23 cellular contexts compared by ENCODE assay signal in genomic region chr12:107525719-107526554, GRCh38.
DNase-seq lines count a peak whose midpoint lies in the region; ATAC-seq, FAIRE-seq and TF ChIP-seq lines count a peak whose summit lies in the region.
"Had no signal": no experiment of that assay in that cellular context is flagged by ENCODE, and none has a peak within 500 bp of the region (broad histone marks: within the 10 kb centered on the region; RNA-seq: fewer than 3 reads in every experiment).

No MANE protein-coding gene starts in this region.

- H3K4me1 ChIP-seq in K562 (replicated peaks in 1 of 2; ENCODE audit: control insufficient read depth in 2 of 2, insufficient read depth in 2 of 2, low read length in 2 of 2) (no peaks in the 10 kb centered on the region), HepG2 (ENCODE audit: insufficient read depth, low read length) (peaks cover 39% of the 10 kb centered on the region), gastrocnemius medialis (no peaks in the 10 kb centered on the region)

- peaks cover 21% of the 10 kb centered on the region for H3K4me1 Mint-ChIP-seq in activated CD8-positive, alpha-beta T cell treated with anti-CD3 and anti-CD28 coated beads for 36 hours (ENCODE audit: low read depth)
- H3K4me1 Mint-ChIP-seq in activated CD8-positive, alpha-beta T cell treated with anti-CD3 and anti-CD28 coated beads, Interleukin-2, amount 10 ng/mL, durations not matched to agents 7 days and 5 days (ENCODE audit: low read depth), result no peaks in the 10 kb centered on the region

- in situ Hi-C loops in K562 (cut with MboI), result no loop called here
- in situ Hi-C loops in HepG2 (cut with HindIII; ENCODE audit: extremely low pct_ligation_motif_present, low pct_unique_long_range_greater_than_20kb), result no loop called here
- in situ Hi-C loops in gastrocnemius medialis (cut with MboI; ENCODE audit: low sequenced_read_pairs in 4 of 4), result no loop called here

- no peak overlapping the region for H3K27ac Mint-ChIP-seq in activated CD8-positive, alpha-beta T cell treated with anti-CD3 and anti-CD28 coated beads for 36 hours
- H3K27ac Mint-ChIP-seq in activated CD8-positive, alpha-beta T cell treated with anti-CD3 and anti-CD28 coated beads, Interleukin-2, amount 10 ng/mL, durations not matched to agents 7 days and 5 days, result no peak overlapping the region

- peaks cover 14% of the 10 kb centered on the region for H3K36me3 Mint-ChIP-seq in activated CD8-positive, alpha-beta T cell treated with anti-CD3 and anti-CD28 coated beads for 36 hours (ENCODE audit: low read depth)
- H3K36me3 Mint-ChIP-seq in activated CD8-positive, alpha-beta T cell treated with anti-CD3 and anti-CD28 coated beads, Interleukin-2, amount 10 ng/mL, durations not matched to agents 7 days and 5 days (ENCODE audit: low read depth), result peaks cover 9% of the 10 kb centered on the region

- no TSS peak for BruUV-seq in K562 (replicated peaks; lab: Mats Ljungman, UMichigan)
- no TSS peak for BruUV-seq in HepG2 (replicated peaks; lab: Mats Ljungman, UMichigan)

- TF ChIP-seq RAD21 in K562 (CRISPR knock-in tag; conservative IDR thresholded peaks at IDR 0.05 in 1 of 2, IDR thresholded peaks at IDR 0.05 in 1 of 2), result no peak
- TF ChIP-seq RAD21 in HepG2 (CRISPR knock-in tag; IDR thresholded peaks at IDR 0.05), result no peak

- no peak for TF ChIP-seq CTCF in activated CD8-positive, alpha-beta T cell treated with anti-CD3 and anti-CD28 coated beads for 36 hours (IDR thresholded peaks at IDR 0.05)
- no peak for TF ChIP-seq CTCF in K562 (IDR thresholded peaks at IDR 0.05 in 2 of 3, conservative IDR thresholded peaks at IDR 0.05 in 1 of 3; ENCODE audit: insufficient read depth in 2 of 3, low read depth in 1 of 3, low read length in 3 of 3)
- no peak for TF ChIP-seq CTCF in HepG2 (CRISPR knock-in tag; IDR thresholded peaks at IDR 0.05)
- no peak for TF ChIP-seq CTCF in gastrocnemius medialis (IDR thresholded peaks at IDR 0.05 in 4 of 5, conservative IDR thresholded peaks at IDR 0.05 in 1 of 5)

- H3K9me1 ChIP-seq in K562 (ENCODE audit: control insufficient read depth, insufficient read depth, low read length), result no peaks in the 10 kb centered on the region

- H3K9me3 ChIP-seq in K562 (replicated peaks; ENCODE audit: control insufficient read depth, insufficient read depth, low read depth, low read length) (no peaks in the 10 kb centered on the region), HepG2 (ENCODE audit: low read length) (no peaks in the 10 kb centered on the region), gastrocnemius medialis (no peaks in the 10 kb centered on the region)

- WGBS in K562 (ENCODE audit: insufficient coverage, low coverage, missing lambda C conversion rate), result 10% methylated on average over 8 of the region's 8 CpGs
- 54% methylated on average over 8 of the region's 8 CpGs for WGBS in HepG2 (ENCODE audit: low lambda C conversion rate)

- POLR2A ChIA-PET in activated CD8-positive, alpha-beta T cell treated with anti-CD3 and anti-CD28 coated beads for 36 hours (lab: Charles Lee), result interaction anchor here (0.5 kb wide), 1 partner anchor 64 kb away, joined by 3 read pairs; no protein-coding TSS in a partner anchor
- POLR2A ChIA-PET in activated CD8-positive, alpha-beta T cell treated with anti-CD3 and anti-CD28 coated beads, Interleukin-2, amount 10 ng/mL, durations not matched to agents 7 days and 5 days (lab: Charles Lee), result no interaction called here
- POLR2A ChIA-PET in K562 (lab: Yijun Ruan, JAX), result no interaction called here
- POLR2A ChIA-PET in HepG2 (lab: Yijun Ruan, JAX), result no interaction called here

- TF ChIP-seq POLR2A in K562 (conservative IDR thresholded peaks at IDR 0.05), result no peak
- no peak for TF ChIP-seq POLR2A in HepG2 (IDR thresholded peaks at IDR 0.05; ENCODE audit: insufficient read depth in 1 of 2, low read depth in 2 of 2, low read length in 2 of 2)
- TF ChIP-seq POLR2A in gastrocnemius medialis (IDR thresholded peaks at IDR 0.05), result no peak

- no peaks in the 10 kb centered on the region for H3K27me3 Mint-ChIP-seq in activated CD8-positive, alpha-beta T cell treated with anti-CD3 and anti-CD28 coated beads for 36 hours
- no peaks in the 10 kb centered on the region for H3K27me3 Mint-ChIP-seq in activated CD8-positive, alpha-beta T cell treated with anti-CD3 and anti-CD28 coated beads, Interleukin-2, amount 10 ng/mL, durations not matched to agents 7 days and 5 days (ENCODE audit: low read depth)

- TF ChIP-seq EP300 in K562 (IDR thresholded peaks at IDR 0.05; ENCODE audit: low read length) (no peak), HepG2 (IDR thresholded peaks at IDR 0.05; ENCODE audit: low read depth in 2 of 2, low read length in 2 of 2) (no peak), HepG2 (CRISPR knock-in tag; IDR thresholded peaks at IDR 0.05; ENCODE audit: borderline replicate concordance) (no peak)

- no peak overlapping the region for H3K4me2 ChIP-seq in K562 (ENCODE audit: insufficient read depth, low read length)
- no peak overlapping the region for H3K4me2 ChIP-seq in HepG2 (ENCODE audit: low read depth, low read length)

- no peaks in the 10 kb centered on the region for H4K20me1 ChIP-seq in K562 (replicated peaks; ENCODE audit: control insufficient read depth, insufficient read depth, low read length)
- H4K20me1 ChIP-seq in HepG2 (ENCODE audit: insufficient read depth, low read length), result no peaks in the 10 kb centered on the region

- FAIRE-seq in K562 (lab: Jason Lieb, UNC) (no peak), HepG2 (lab: Jason Lieb, UNC) (no peak)
- FAIRE-seq: H1 had no signal

- H3K4me3 ChIP-seq in K562 (no peak overlapping the region), HepG2 (replicated peaks in 1 of 3; ENCODE audit: insufficient read depth in 1 of 3, low read depth in 2 of 3, low read length in 3 of 3) (no peak overlapping the region), gastrocnemius medialis (no peak overlapping the region)

- H3K4me3 Mint-ChIP-seq in activated CD8-positive, alpha-beta T cell treated with anti-CD3 and anti-CD28 coated beads for 36 hours, result no peak overlapping the region
- H3K4me3 Mint-ChIP-seq in activated CD8-positive, alpha-beta T cell treated with anti-CD3 and anti-CD28 coated beads, Interleukin-2, amount 10 ng/mL, durations not matched to agents 7 days and 5 days, result no peak overlapping the region

- CTCF ChIA-PET in activated CD8-positive, alpha-beta T cell treated with anti-CD3 and anti-CD28 coated beads for 36 hours (lab: Charles Lee), result interaction anchor here (1.1 kb wide), 1 partner anchor 12 kb away, joined by 3 read pairs; no protein-coding TSS in a partner anchor
- CTCF ChIA-PET in activated CD8-positive, alpha-beta T cell treated with anti-CD3 and anti-CD28 coated beads, Interleukin-2, amount 10 ng/mL, durations not matched to agents 7 days and 5 days (lab: Charles Lee), result no interaction called here
- CTCF ChIA-PET in K562 (lab: Yijun Ruan, JAX; ENCODE audit: low intra/inter-chr PET ratio) (no interaction called here), HepG2 (lab: Yijun Ruan, JAX; ENCODE audit: low intra/inter-chr PET ratio, low total read pairs) (no interaction called here)

- peaks cover 5% of the 10 kb centered on the region for H3K9me3 Mint-ChIP-seq in activated CD8-positive, alpha-beta T cell treated with anti-CD3 and anti-CD28 coated beads for 36 hours
- no peaks in the 10 kb centered on the region for H3K9me3 Mint-ChIP-seq in activated CD8-positive, alpha-beta T cell treated with anti-CD3 and anti-CD28 coated beads, Interleukin-2, amount 10 ng/mL, durations not matched to agents 7 days and 5 days (ENCODE audit: insufficient read depth)

- peak; percentile 77 for ATAC-seq in activated CD8-positive, alpha-beta T cell treated with anti-CD3 and anti-CD28 coated beads for 36 hours
- no peak for ATAC-seq in activated CD8-positive, alpha-beta T cell treated with anti-CD3 and anti-CD28 coated beads, Interleukin-2, amount 10 ng/mL, durations not matched to agents 7 days and 5 days
- ATAC-seq in K562 (no peak), HepG2 (no peak), gastrocnemius medialis (peak in 1 of 2 donors; percentile 42)
- ATAC-seq: HCT116, Panc1 had no signal

- no peaks in the 10 kb centered on the region for H3K36me3 ChIP-seq in K562 (ENCODE audit: control insufficient read depth, insufficient read depth, low read length)
- no peaks in the 10 kb centered on the region for H3K36me3 ChIP-seq in HepG2 (replicated peaks in 1 of 2; ENCODE audit: control insufficient read depth in 1 of 2, insufficient read depth in 2 of 2, low read length in 2 of 2)
- no peaks in the 10 kb centered on the region for H3K36me3 ChIP-seq in gastrocnemius medialis

- H3K27ac ChIP-seq in K562 (ENCODE audit: extremely low read depth, low read depth, low read length) (no peak overlapping the region), HepG2 (ENCODE audit: extremely low read length, insufficient read depth, low read length) (no peak overlapping the region), gastrocnemius medialis (peak overlapping the region in 3 of 4 donors; percentile 15 to 52 (median 46))
- H3K27ac ChIP-seq: C4-2B, HL-60 had no signal

- no peak for DNase-seq in activated CD8-positive, alpha-beta T cell treated with anti-CD3 and anti-CD28 coated beads for 36 hours
- no peak for DNase-seq in activated CD8-positive, alpha-beta T cell treated with anti-CD3 and anti-CD28 coated beads, Interleukin-2, amount 10 ng/mL, durations not matched to agents 7 days and 5 days
- DNase-seq in K562 (ENCODE audit: extremely low read depth in 1 of 4, low spot score in 3 of 4) (no peak), HepG2 (ENCODE audit: low spot score) (no peak), gastrocnemius medialis (peak in 1 of 2 donors; percentile 24), epidermal melanocyte (ENCODE audit: insufficient read length, low spot score) (no peak), NCI-H1092 treated with DMSO at 0.1 percent for 48 hours (lab: John Stamatoyannopoulos, UW) (no peak)
- DNase-seq: AML-193; Calu3; CD8-positive, alpha-beta memory T cell; DMS153; GF-D8; KG1; NCI-H1092; NCI-H1436 treated with DMSO at 0.1 percent for 48 hours; NCI-H2029; NCI-H2227 treated with DMSO at 0.1 percent for 48 hours; NCI-H510A had no signal

- H3K27me3 ChIP-seq in K562 (ENCODE audit: control insufficient read depth in 2 of 2, insufficient read depth in 2 of 2, low read length in 2 of 2), result no peaks in the 10 kb centered on the region
- H3K27me3 ChIP-seq in HepG2 (ENCODE audit: control insufficient read depth in 1 of 2, insufficient read depth in 2 of 2, low read length in 2 of 2), result no peaks in the 10 kb centered on the region
- no peaks in the 10 kb centered on the region for H3K27me3 ChIP-seq in gastrocnemius medialis

- intact Hi-C loops in activated CD8-positive, alpha-beta T cell treated with anti-CD3 and anti-CD28 coated beads for 36 hours (cut with micrococcal nuclease), result no loop called here
- intact Hi-C loops in K562 (cut with micrococcal nuclease) (no loop called here), HepG2 (cut with micrococcal nuclease; ENCODE audit: unreplicated experiment) (no loop called here), gastrocnemius medialis (cut with DNase I; ENCODE audit: low total_unique reads) (no loop called here)

- no peak overlapping the region for H2AFZ ChIP-seq in K562 (ENCODE audit: low read depth, low read length)
- no peak overlapping the region for H2AFZ ChIP-seq in HepG2 (ENCODE audit: low read length)

- H3K79me2 ChIP-seq in K562 (ENCODE audit: control insufficient read depth, insufficient read depth, low read length) (no peaks in the 10 kb centered on the region), HepG2 (ENCODE audit: insufficient read depth, low read length) (no peaks in the 10 kb centered on the region)

- H3K9ac ChIP-seq in K562 (ENCODE audit: insufficient read depth in 1 of 2, low read depth in 2 of 2, low read length in 2 of 2) (no peak overlapping the region), HepG2 (ENCODE audit: insufficient read depth, low read depth, low read length) (no peak overlapping the region)

Comparison
In these comparisons a context has a peak if more than half of its experiments do, and no peak if none do; other contexts are left out.
1. H3K27ac ChIP-seq: peak in gastrocnemius medialis (3 of 4); none in K562 (single experiment) and HepG2 (single experiment).